Comparison of ENCODE assay signal across 22 cellular contexts in genomic region chr6:113488061-113488460, GRCh38.
DNase-seq lines count a peak whose midpoint lies in the region; ATAC-seq and TF ChIP-seq lines count a peak whose summit lies in the region.
"Had no signal": no experiment of that assay in that cellular context is flagged by ENCODE, and none has a peak within 500 bp of the region (broad histone marks: within the 10 kb centered on the region; RNA-seq: fewer than 3 reads in every experiment).

No MANE protein-coding gene starts in this region.

- DNase-seq in HFFc6 (peak; percentile 17), NCI-H69 (lab: John Stamatoyannopoulos, UW) (peak; percentile 7), sciatic nerve (ENCODE audit: low spot score) (no peak), DMS114 treated with DMSO at 0.1 percent for 48 hours (lab: John Stamatoyannopoulos, UW; ENCODE audit: unreplicated experiment) (no peak), medulla oblongata (ENCODE audit: extremely low spot score) (no peak)
- DNase-seq in activated naive CD4-positive, alpha-beta T cell treated with anti-CD3 and anti-CD28 coated beads, Interleukin-2, amount 10 ng/mL, durations not matched to agents 7 days and 5 days = no peak
- DNase-seq: activated CD8-positive, alpha-beta memory T cell treated with anti-CD3 and anti-CD28 coated beads, Interleukin-2, amount 50 U/mL, for 48 hours; activated naive CD8-positive, alpha-beta T cell treated with anti-CD3 and anti-CD28 coated beads, Interleukin-2, amount 50 U/mL, for 24 hours; body of pancreas; H9; hippocampal formation; lower lobe of right lung; MV-4-11; NCI-H1930; NCI-H510A; SHP77; stimulated activated CD4-positive, alpha-beta T cell treated with anti-CD3 and anti-CD28 coated beads, Interleukin-4, amount 100 ng/mL, for 1 hour; T-helper 1 cell; WERI-Rb-1 had no signal

- CTCF ChIA-PET in activated naive CD4-positive, alpha-beta T cell treated with anti-CD3 and anti-CD28 coated beads, Interleukin-2, amount 10 ng/mL, durations not matched to agents 7 days and 5 days (lab: Charles Lee) = no interaction called here

- peak; percentile 62 for ATAC-seq in sciatic nerve
- ATAC-seq: activated naive CD8-positive, alpha-beta T cell treated with anti-CD3 and anti-CD28 coated beads, Interleukin-2, amount 50 U/mL, for 24 hours; body of pancreas; lower lobe of right lung had no signal

- no peak overlapping the region for H3K27ac Mint-ChIP-seq in HFFc6
- no peak overlapping the region for H3K27ac Mint-ChIP-seq in activated naive CD4-positive, alpha-beta T cell treated with anti-CD3 and anti-CD28 coated beads, Interleukin-2, amount 10 ng/mL, durations not matched to agents 7 days and 5 days
- H3K27ac Mint-ChIP-seq: activated naive CD8-positive, alpha-beta T cell treated with anti-CD3 and anti-CD28 coated beads, Interleukin-2, amount 50 U/mL, for 24 hours; H9; stimulated activated naive CD8-positive, alpha-beta T cell treated with anti-CD3 and anti-CD28 coated beads, Interleukin-15, Interleukin-2, amounts not matched to agents 100 ng/mL and 50 ng/mL, for 24 hours had no signal

- no peaks in the 10 kb centered on the region for H3K36me3 Mint-ChIP-seq in HFFc6 (ENCODE audit: low read depth)
- H3K36me3 Mint-ChIP-seq in activated naive CD4-positive, alpha-beta T cell treated with anti-CD3 and anti-CD28 coated beads, Interleukin-2, amount 10 ng/mL, durations not matched to agents 7 days and 5 days = no peaks in the 10 kb centered on the region

- H3K27ac ChIP-seq in VCaP = no peak overlapping the region
- H3K27ac ChIP-seq: lower lobe of right lung, tibial nerve, WERI-Rb-1 had no signal

- TF ChIP-seq CTCF in HFFc6 (IDR thresholded peaks at IDR 0.05) = peak; percentile 39; the same call in 1 of the 2 replicates
- TF ChIP-seq CTCF in VCaP (conservative IDR thresholded peaks at IDR 0.05) = 0 out of 2 replicates have a peak, but pooled peaks have one; percentile 17

- no peak overlapping the region for H3K4me3 Mint-ChIP-seq in HFFc6
- H3K4me3 Mint-ChIP-seq in activated naive CD4-positive, alpha-beta T cell treated with anti-CD3 and anti-CD28 coated beads, Interleukin-2, amount 10 ng/mL, durations not matched to agents 7 days and 5 days = no peak overlapping the region
- H3K4me3 Mint-ChIP-seq: activated naive CD8-positive, alpha-beta T cell treated with anti-CD3 and anti-CD28 coated beads, Interleukin-2, amount 50 U/mL, for 24 hours; H9; stimulated activated naive CD8-positive, alpha-beta T cell treated with anti-CD3 and anti-CD28 coated beads, Interleukin-15, Interleukin-2, amounts not matched to agents 100 ng/mL and 50 ng/mL, for 24 hours had no signal

- no peaks in the 10 kb centered on the region for H3K27me3 Mint-ChIP-seq in HFFc6 (ENCODE audit: insufficient read depth)
- no peaks in the 10 kb centered on the region for H3K27me3 Mint-ChIP-seq in activated naive CD4-positive, alpha-beta T cell treated with anti-CD3 and anti-CD28 coated beads, Interleukin-2, amount 10 ng/mL, durations not matched to agents 7 days and 5 days
- H3K27me3 Mint-ChIP-seq: activated naive CD8-positive, alpha-beta T cell treated with anti-CD3 and anti-CD28 coated beads, Interleukin-2, amount 50 U/mL, for 24 hours; stimulated activated naive CD8-positive, alpha-beta T cell treated with anti-CD3 and anti-CD28 coated beads, Interleukin-15, Interleukin-2, amounts not matched to agents 100 ng/mL and 50 ng/mL, for 24 hours had no signal

- peaks cover 25% of the 10 kb centered on the region; the same call in 1 of the 2 replicates for H3K4me1 Mint-ChIP-seq in HFFc6 (ENCODE audit: low read depth)
- H3K4me1 Mint-ChIP-seq in activated naive CD4-positive, alpha-beta T cell treated with anti-CD3 and anti-CD28 coated beads, Interleukin-2, amount 10 ng/mL, durations not matched to agents 7 days and 5 days = no peaks in the 10 kb centered on the region
- H3K4me1 Mint-ChIP-seq: activated naive CD8-positive, alpha-beta T cell treated with anti-CD3 and anti-CD28 coated beads, Interleukin-2, amount 50 U/mL, for 24 hours; H9 had no signal

- intact Hi-C loops in sciatic nerve (cut with DNase I) = no loop called here

- no peaks in the 10 kb centered on the region for H3K9me3 Mint-ChIP-seq in HFFc6
- no peaks in the 10 kb centered on the region for H3K9me3 Mint-ChIP-seq in activated naive CD4-positive, alpha-beta T cell treated with anti-CD3 and anti-CD28 coated beads, Interleukin-2, amount 10 ng/mL, durations not matched to agents 7 days and 5 days
- H3K9me3 Mint-ChIP-seq: activated naive CD8-positive, alpha-beta T cell treated with anti-CD3 and anti-CD28 coated beads, Interleukin-2, amount 50 U/mL, for 24 hours; H9; stimulated activated naive CD8-positive, alpha-beta T cell treated with anti-CD3 and anti-CD28 coated beads, Interleukin-15, Interleukin-2, amounts not matched to agents 100 ng/mL and 50 ng/mL, for 24 hours had no signal

Comparison
In these comparisons a context has a peak if more than half of its experiments do, and no peak if none do; other contexts are left out.
1. DNase-seq: peak in HFFc6 (single experiment) and NCI-H69 (single experiment); none in sciatic nerve (single experiment), DMS114 treated with DMSO at 0.1 percent for 48 hours (single experiment), activated naive CD4-positive, alpha-beta T cell treated with anti-CD3 and anti-CD28 coated beads, Interleukin-2, amount 10 ng/mL, durations not matched to agents 7 days and 5 days (single experiment) and medulla oblongata (single experiment).